In genomic region chr1:23103001-23103879, GRCh38 we compare ENCODE assay signal across 8 cellular contexts.
DNase-seq lines count a peak whose midpoint lies in the region; ATAC-seq and TF ChIP-seq lines count a peak whose summit lies in the region.

No MANE protein-coding gene starts in this region.

- intact Hi-C loops in Right ventricle myocardium inferior (cut with DNase I), result no loop called here
- intact Hi-C loops in right cardiac atrium (cut with DNase I), result no loop called here
- intact Hi-C loops in transverse colon (cut with DNase I; ENCODE audit: low total_unique reads), result no loop called here
- intact Hi-C loops in testis (cut with DNase I; ENCODE audit: low total_unique reads), result no loop called here

- peaks cover 13% of the 10 kb centered on the region for H3K36me3 ChIP-seq in cardiac muscle cell
- peaks cover 0 to 11% (median 0%) of the 10 kb centered on the region in 4 donors for H3K36me3 ChIP-seq in transverse colon
- no peaks in the 10 kb centered on the region for H3K36me3 ChIP-seq in testis (ENCODE audit: low read depth, missing control alignments)

- in situ Hi-C loops in transverse colon (cut with MboI; ENCODE audit: low pct_ligation_motif_present in 1 of 4, low pct_unique_long_range_greater_than_20kb in 1 of 4, low sequenced_read_pairs in 3 of 4), result no loop called here

- H3K4me1 ChIP-seq in cardiac muscle cell (ENCODE audit: low read depth), result peaks cover 36% of the 10 kb centered on the region
- H3K4me1 ChIP-seq in right cardiac atrium (ENCODE audit: control insufficient read depth, insufficient read depth, low read length), result peaks cover 13% of the 10 kb centered on the region
- peaks cover 28 to 57% (median 34%) of the 10 kb centered on the region in 4 donors for H3K4me1 ChIP-seq in transverse colon
- H3K4me1 ChIP-seq in testis, result peaks cover 20% of the 10 kb centered on the region

- POLR2A ChIA-PET in activated CD4-positive, alpha-beta T cell treated with anti-CD3 and anti-CD28 coated beads, Interleukin-2, amount 10 ng/mL, durations not matched to agents 7 days and 5 days (lab: Charles Lee), result no interaction called here

- no peak for TF ChIP-seq EP300 in transverse colon (IDR thresholded peaks at IDR 0.05; ENCODE audit: low read depth)

- H3K4me3 ChIP-seq in cardiac muscle cell, result no peak overlapping the region
- H3K4me3 ChIP-seq in right cardiac atrium (ENCODE audit: low read length), result no peak overlapping the region
- no peak overlapping the region for H3K4me3 ChIP-seq in transverse colon
- H3K4me3 ChIP-seq in testis, result no peak overlapping the region

- H3K9me3 ChIP-seq in cardiac muscle cell (ENCODE audit: low read depth), result no peaks in the 10 kb centered on the region
- H3K9me3 ChIP-seq in right cardiac atrium (ENCODE audit: control insufficient read depth, low read length), result no peaks in the 10 kb centered on the region
- no peaks in the 10 kb centered on the region for H3K9me3 ChIP-seq in transverse colon
- H3K9me3 ChIP-seq in testis, result no peaks in the 10 kb centered on the region

- H3K4me3 Mint-ChIP-seq in activated CD4-positive, alpha-beta T cell treated with anti-CD3 and anti-CD28 coated beads, Interleukin-2, amount 10 ng/mL, durations not matched to agents 7 days and 5 days, result peak overlapping the region; percentile 36

- CTCF ChIA-PET in activated CD4-positive, alpha-beta T cell treated with anti-CD3 and anti-CD28 coated beads, Interleukin-2, amount 10 ng/mL, durations not matched to agents 7 days and 5 days (lab: Charles Lee), result interaction anchor here (0.6 to 2.4 kb wide), 10 partner anchors 8 to 1625 kb away, joined by 3 to 31 read pairs (median 4); no protein-coding TSS in a partner anchor

- DNase-seq in cardiac muscle cell (ENCODE audit: low read depth in 1 of 2, low spot score in 1 of 2) (peak in 1 of 2 donors; percentile 55), Right ventricle myocardium inferior (ENCODE audit: missing footprints) (no peak), right cardiac atrium (peak in 1 of 3 donors; percentile 55), transverse colon (peak; percentile 54), NCI-H1694 treated with DMSO at 0.1 percent for 48 hours (lab: John Stamatoyannopoulos, UW) (no peak), NCI-H774 (lab: John Stamatoyannopoulos, UW) (no peak), testis (no peak)
- DNase-seq in activated CD4-positive, alpha-beta T cell treated with anti-CD3 and anti-CD28 coated beads, Interleukin-2, amount 10 ng/mL, durations not matched to agents 7 days and 5 days, result peak; percentile 33

- peak overlapping the region; percentile 86 for H3K27ac Mint-ChIP-seq in activated CD4-positive, alpha-beta T cell treated with anti-CD3 and anti-CD28 coated beads, Interleukin-2, amount 10 ng/mL, durations not matched to agents 7 days and 5 days

- WGBS in right cardiac atrium, result 36% methylated on average over 10 of the region's 10 CpGs
- WGBS in transverse colon (ENCODE audit: low coverage in 1 of 2), 2 donors, result 49 to 67% methylated on average over 3 to 10 of the region's 10 CpGs
- 70% methylated on average over 10 of the region's 10 CpGs for WGBS in testis, 2 donors

- TF ChIP-seq CTCF in cardiac muscle cell (IDR thresholded peaks at IDR 0.05; ENCODE audit: low read depth, low read length) (no peak), transverse colon (IDR thresholded peaks at IDR 0.05) (no peak), testis (IDR thresholded peaks at IDR 0.05) (no peak)

- H3K27me3 ChIP-seq in cardiac muscle cell (no peaks in the 10 kb centered on the region), right cardiac atrium (ENCODE audit: control insufficient read depth, insufficient read depth) (no peaks in the 10 kb centered on the region), transverse colon (no peaks in the 10 kb centered on the region), testis (no peaks in the 10 kb centered on the region)

- no peak for TF ChIP-seq POLR2A in transverse colon (IDR thresholded peaks at IDR 0.05)
- TF ChIP-seq POLR2A in testis (IDR thresholded peaks at IDR 0.05), result no peak

- H3K9me3 Mint-ChIP-seq in activated CD4-positive, alpha-beta T cell treated with anti-CD3 and anti-CD28 coated beads, Interleukin-2, amount 10 ng/mL, durations not matched to agents 7 days and 5 days, result no peaks in the 10 kb centered on the region

- H3K27me3 Mint-ChIP-seq in activated CD4-positive, alpha-beta T cell treated with anti-CD3 and anti-CD28 coated beads, Interleukin-2, amount 10 ng/mL, durations not matched to agents 7 days and 5 days, result no peaks in the 10 kb centered on the region

- H3K4me1 Mint-ChIP-seq in activated CD4-positive, alpha-beta T cell treated with anti-CD3 and anti-CD28 coated beads, Interleukin-2, amount 10 ng/mL, durations not matched to agents 7 days and 5 days, result peaks cover 44% of the 10 kb centered on the region

- ATAC-seq in Right ventricle myocardium inferior, result no peak
- ATAC-seq in right cardiac atrium, result peak in 1 of 2 donors; percentile 45

- H3K36me3 Mint-ChIP-seq in activated CD4-positive, alpha-beta T cell treated with anti-CD3 and anti-CD28 coated beads, Interleukin-2, amount 10 ng/mL, durations not matched to agents 7 days and 5 days (ENCODE audit: low read depth), result peaks cover 13% of the 10 kb centered on the region

- H3K27ac ChIP-seq in cardiac muscle cell, result peak overlapping the region; percentile 19
- H3K27ac ChIP-seq in right cardiac atrium (ENCODE audit: low read length), result peak overlapping the region; percentile 87
- H3K27ac ChIP-seq in transverse colon, result peak overlapping the region; percentile 72 to 81 (median 74)
- H3K27ac ChIP-seq in testis, result peak overlapping the region in 1 of 2 donors; percentile 38

Comparison
In these comparisons a context has a peak if more than half of its experiments do, and no peak if none do; other contexts are left out.
1. DNase-seq: peak in activated CD4-positive, alpha-beta T cell treated with anti-CD3 and anti-CD28 coated beads, Interleukin-2, amount 10 ng/mL, durations not matched to agents 7 days and 5 days (single experiment) and transverse colon (single experiment); none in Right ventricle myocardium inferior (single experiment), NCI-H1694 treated with DMSO at 0.1 percent for 48 hours (single experiment), NCI-H774 (single experiment) and testis (single experiment).